In the genomic region with DNA sequence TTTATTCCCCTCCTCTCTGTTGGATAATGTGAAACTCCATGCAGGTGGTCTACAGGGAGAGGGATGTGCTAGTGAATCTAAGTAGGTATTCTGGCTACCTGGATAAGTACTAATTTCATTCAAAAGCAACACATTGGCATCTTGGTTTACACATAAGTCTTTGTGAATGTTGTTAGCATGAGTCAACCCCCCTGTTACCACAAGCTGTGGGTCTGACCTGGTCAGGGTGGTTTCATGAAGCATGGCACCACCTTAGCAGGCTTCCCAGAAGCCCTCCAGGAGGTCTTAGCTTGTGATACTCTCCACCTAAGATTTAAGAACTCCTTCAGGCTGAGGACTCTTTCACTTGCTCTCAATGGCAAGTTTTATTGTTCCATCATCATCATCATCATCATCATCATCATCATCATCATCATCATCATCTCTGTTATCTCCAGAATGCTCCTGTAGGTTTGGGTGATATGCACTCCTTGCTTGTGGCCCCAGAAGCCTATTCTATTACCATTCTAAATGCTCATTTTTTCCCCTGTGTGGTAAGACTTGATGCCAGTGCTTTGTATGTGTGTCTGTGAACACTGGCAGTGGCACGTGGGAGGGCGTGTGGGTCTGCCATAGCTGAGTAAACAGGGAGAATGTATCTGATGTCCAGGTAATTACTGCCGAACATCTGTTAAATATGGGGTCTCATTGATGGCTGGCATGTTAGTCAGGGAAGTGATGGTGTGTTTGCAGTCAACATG, we compare ENCODE assay signal across 18 cellular contexts.
DNase-seq lines count a peak whose midpoint lies in the region; ATAC-seq and TF ChIP-seq lines count a peak whose summit lies in the region.
"Had no signal": no experiment of that assay in that cellular context is flagged by ENCODE, and none has a peak within 500 bp of the region (broad histone marks: within the 10 kb centered on the region; RNA-seq: fewer than 3 reads in every experiment).

No MANE protein-coding gene starts in this region.

- intact Hi-C loops in cardiac septum (cut with DNase I) (no loop called here), heart left ventricle (cut with DNase I) (no loop called here), colonic mucosa (cut with DNase I) (no loop called here), upper lobe of right lung (cut with DNase I) (no loop called here)

- peak; percentile 36 for DNase-seq in cardiac septum (ENCODE audit: low spot score)
- DNase-seq in heart left ventricle = no peak
- peak; percentile 65 to 79 for DNase-seq in NCI-H2081 (lab: John Stamatoyannopoulos, UW)
- peak; percentile 16 for DNase-seq in coronary artery (ENCODE audit: low spot score)
- no peak for DNase-seq in T1000 (lab: John Stamatoyannopoulos, UW)
- DNase-seq in GDM1 (lab: John Stamatoyannopoulos, UW) = no peak
- no peak for DNase-seq in colonic mucosa
- no peak for DNase-seq in upper lobe of right lung
- DNase-seq: Caco-2, DMS53, H9, Kasumi-1, NCI-H1436, NCI-H446 treated with DMSO at 0.1 percent for 48 hours, OCI-M1, SHP77 treated with DMSO at 0.1 percent for 48 hours had no signal

- H3K4me3 ChIP-seq in heart left ventricle = no peak overlapping the region
- no peak overlapping the region for H3K4me3 ChIP-seq in coronary artery
- H3K4me3 ChIP-seq in colonic mucosa = no peak overlapping the region
- H3K4me3 ChIP-seq in upper lobe of right lung = no peak overlapping the region

- WGBS in heart left ventricle, 4 donors = 90 to 96% (median 92%) methylated on average over 3 of the region's 3 CpGs

- H3K9me3 ChIP-seq in heart left ventricle (no peaks in the 10 kb centered on the region), colonic mucosa (no peaks in the 10 kb centered on the region), upper lobe of right lung (no peaks in the 10 kb centered on the region)
- H3K9me3 ChIP-seq: Caco-2 had no signal

- no peak overlapping the region for H3K9ac ChIP-seq in colonic mucosa (ENCODE audit: low read depth in 2 of 2, low read length in 2 of 2)

- H3K4me1 ChIP-seq in heart left ventricle (peaks cover 0 to 4% (median 0%) of the 10 kb centered on the region in 12 donors), colonic mucosa (no peaks in the 10 kb centered on the region), upper lobe of right lung (no peaks in the 10 kb centered on the region)
- H3K4me1 ChIP-seq: Caco-2 had no signal

- ATAC-seq in heart left ventricle = no peak
- ATAC-seq in upper lobe of right lung = no peak
- ATAC-seq: SK-N-SH treated with all-trans-retinoic acid at 6 μM for 48 hours had no signal

- no peak for TF ChIP-seq CTCF in heart left ventricle (IDR thresholded peaks at IDR 0.05)
- no peak for TF ChIP-seq CTCF in coronary artery (IDR thresholded peaks at IDR 0.05)
- no peak for TF ChIP-seq CTCF in colonic mucosa (IDR thresholded peaks at IDR 0.05)
- TF ChIP-seq CTCF in upper lobe of right lung (IDR thresholded peaks at IDR 0.05) = no peak

- no peak for TF ChIP-seq POLR2A in heart left ventricle (IDR thresholded peaks at IDR 0.05)

- H3K27me3 ChIP-seq in heart left ventricle = peaks cover 0 to 7% (median 0%) of the 10 kb centered on the region in 9 donors
- H3K27me3 ChIP-seq in colonic mucosa = no peaks in the 10 kb centered on the region
- no peaks in the 10 kb centered on the region for H3K27me3 ChIP-seq in upper lobe of right lung

- H3K36me3 ChIP-seq in heart left ventricle (no peaks in the 10 kb centered on the region), colonic mucosa (no peaks in the 10 kb centered on the region), upper lobe of right lung (no peaks in the 10 kb centered on the region)

- H3K27ac ChIP-seq in heart left ventricle (no peak overlapping the region), coronary artery (no peak overlapping the region), colonic mucosa (no peak overlapping the region), upper lobe of right lung (no peak overlapping the region)
- H3K27ac ChIP-seq: C4-2B had no signal

Comparison
In these comparisons a context has a peak if more than half of its experiments do, and no peak if none do; other contexts are left out.
1. DNase-seq: peak in cardiac septum (single experiment), NCI-H2081 (2 of 2) and coronary artery (single experiment); none in heart left ventricle (0 of 5), T1000 (single experiment), GDM1 (single experiment), colonic mucosa (single experiment) and upper lobe of right lung (single experiment).